Comparison of ENCODE assay signal across 9 cellular contexts in genomic region chr20:41329435-41330342, GRCh38. TPM values are rescaled to one million over a fixed set of nuclear protein-coding genes. Genes with fewer than 3 reads are reported as not detected.
DNase-seq lines count a peak whose midpoint lies in the region; ATAC-seq, FAIRE-seq and TF ChIP-seq lines count a peak whose summit lies in the region.
"Had no signal": no experiment of that assay in that cellular context is flagged by ENCODE, and none has a peak within 500 bp of the region (broad histone marks: within the 10 kb centered on the region; RNA-seq: fewer than 3 reads in every experiment).

No MANE protein-coding gene starts in this region.

- TF ChIP-seq CTCF in keratinocyte (optimal IDR thresholded peaks at IDR 0.05 in 1 of 3, IDR thresholded peaks at IDR 0.05 in 1 of 3, conservative IDR thresholded peaks at IDR 0.05 in 1 of 3; ENCODE audit: extremely low read depth in 1 of 3, insufficient read depth in 2 of 3, low read length in 3 of 3), result no peak

- H4K20me1 ChIP-seq in keratinocyte (ENCODE audit: control insufficient read depth, extremely low read depth, insufficient read depth, low read length), result no peaks in the 10 kb centered on the region

- H3K79me2 ChIP-seq in keratinocyte (ENCODE audit: control insufficient read depth, insufficient read depth, low read length), result no peaks in the 10 kb centered on the region

- ATAC-seq in HG02973 (IDR thresholded peaks at IDR 0.05; ENCODE audit: unreplicated experiment), result peak; percentile 65

- no peaks in the 10 kb centered on the region for H3K9me1 ChIP-seq in keratinocyte (ENCODE audit: control insufficient read depth, extremely low read depth, insufficient read depth, low read length)

- H3K36me3 ChIP-seq in keratinocyte (ENCODE audit: control insufficient read depth in 2 of 2, extremely low read depth in 1 of 2, insufficient read depth in 2 of 2, low read length in 2 of 2), result no peaks in the 10 kb centered on the region

- peak overlapping the region; percentile 7 for H3K9ac ChIP-seq in keratinocyte (ENCODE audit: control insufficient read depth, extremely low read depth, insufficient read depth, low read length)

- H3K4me1 ChIP-seq in keratinocyte (ENCODE audit: control insufficient read depth, extremely low read depth, insufficient read depth, low read length), result peaks cover 18% of the 10 kb centered on the region

- peak overlapping the region; percentile 39 for H3K4me2 ChIP-seq in keratinocyte (ENCODE audit: control insufficient read depth, extremely low read depth, insufficient read depth, low read depth, low read length)

- H3K27ac ChIP-seq in angular gyrus (ENCODE audit: low read depth, low read length) (peak overlapping the region; percentile 48), keratinocyte (ENCODE audit: control insufficient read depth, insufficient read depth, low read length) (peak overlapping the region; percentile 47)
- H3K27ac ChIP-seq: SK-N-MC had no signal

- DNase-seq in GDM1 (lab: John Stamatoyannopoulos, UW), result peak; percentile 79
- peak; percentile 17 for DNase-seq in T follicular helper cell (ENCODE audit: low read depth)
- peak; percentile 89 for DNase-seq in keratinocyte (ENCODE audit: low read depth, low spot score)
- peak in 3 of 4 experiments; percentile 37 to 43 (median 41) for DNase-seq in stimulated activated CD4-positive, alpha-beta T cell treated with anti-CD3 and anti-CD28 coated beads, Interleukin-1b, Interleukin-23, amount 100 ng/mL, for 24 hours (ENCODE audit: low read depth in 4 of 4, low spot score in 1 of 4)
- DNase-seq in NCI-H446 (lab: John Stamatoyannopoulos, UW), result no peak
- no peak for DNase-seq in NCI-H1436 (lab: John Stamatoyannopoulos, UW)

- no peaks in the 10 kb centered on the region for H3K9me3 ChIP-seq in keratinocyte (ENCODE audit: control insufficient read depth, low read depth, low read length)

- no peak overlapping the region for H3K4me3 ChIP-seq in keratinocyte (ENCODE audit: control insufficient read depth in 2 of 3, extremely low read depth in 1 of 3, insufficient read depth in 2 of 3, low read depth in 1 of 3, low read length in 3 of 3)
- H3K4me3 ChIP-seq: SK-N-MC had no signal

- FAIRE-seq in keratinocyte (lab: Jason Lieb, UNC), result peak; percentile 93

- peak overlapping the region; percentile 61 for H2AFZ ChIP-seq in keratinocyte (ENCODE audit: control insufficient read depth, low read length)

- no peaks in the 10 kb centered on the region for H3K27me3 ChIP-seq in keratinocyte (ENCODE audit: control insufficient read depth, extremely low read depth, insufficient read depth, low read length)

- dilution Hi-C loops in keratinocyte (cut with MboI; ENCODE audit: extremely low pct_ligation_motif_present, low sequenced_read_pairs), result no loop called here

RNA-seq across cellular contexts. Expression of gene LPIN3, which starts 10.9 kb away (rescaled TPM):
- polyA plus RNA-seq in keratinocyte, result 15.6 to 32.4 TPM (median 18.1 TPM) in 3 replicates
- 6.8 TPM for polyA plus RNA-seq in keratinocyte (2011; ENCODE audit: low read depth)
- 5.0 and 6.8 TPM in 2 replicates for polyA plus RNA-seq in keratinocyte (2011; cell fraction: cytosol; rRNA removed)
- polyA plus RNA-seq in keratinocyte (2011; cell fraction: nucleus; rRNA removed), result 99.7 and 132 TPM in 2 replicates
- 12.8 and 16.4 TPM in 2 replicates for polyA plus RNA-seq in keratinocyte (2012; ENCODE audit: low replicate concordance)
- 24.5 to 32.6 TPM (median 26.3 TPM) in 3 replicates for polyA minus RNA-seq in keratinocyte
- 6.7 TPM for polyA minus RNA-seq in keratinocyte (2011; cell fraction: cytosol; rRNA and poly(A)+ RNA removed)
- polyA minus RNA-seq in keratinocyte (2011; cell fraction: nucleus; rRNA and poly(A)+ RNA removed), result 30.2 and 32.1 TPM in 2 replicates

RNA-seq across cellular contexts. Expression of gene ZHX3, which starts 12.2 kb away (rescaled TPM):
- 12.6 to 19.6 TPM (median 16.5 TPM) in 3 replicates for polyA plus RNA-seq in keratinocyte
- 7.5 TPM for polyA plus RNA-seq in keratinocyte (2011; ENCODE audit: low read depth)
- polyA plus RNA-seq in keratinocyte (2011; cell fraction: cytosol; rRNA removed), result 17.2 and 21.0 TPM in 2 replicates
- 30.8 and 35.5 TPM in 2 replicates for polyA plus RNA-seq in keratinocyte (2011; cell fraction: nucleus; rRNA removed)
- 6.7 and 16.3 TPM in 2 replicates for polyA plus RNA-seq in keratinocyte (2012; ENCODE audit: low replicate concordance)
- polyA minus RNA-seq in keratinocyte, result 33.7 to 81.9 TPM (median 44.3 TPM) in 3 replicates
- polyA minus RNA-seq in keratinocyte (2011; cell fraction: cytosol; rRNA and poly(A)+ RNA removed), result 21.5 TPM
- polyA minus RNA-seq in keratinocyte (2011; cell fraction: nucleus; rRNA and poly(A)+ RNA removed), result 14.6 and 35.0 TPM in 2 replicates

RNA-seq across cellular contexts. Expression of gene EMILIN3, which starts 36.9 kb away (rescaled TPM):
- polyA plus RNA-seq in keratinocyte, result not detected in 3 replicates
- polyA plus RNA-seq in keratinocyte (2011; ENCODE audit: low read depth), result not detected
- polyA plus RNA-seq in keratinocyte (2011; cell fraction: cytosol; rRNA removed), result not detected in 2 replicates
- polyA plus RNA-seq in keratinocyte (2011; cell fraction: nucleus; rRNA removed), result not detected in 2 replicates
- 0.07 TPM in 1 of 2 replicates, not detected in the other for polyA plus RNA-seq in keratinocyte (2012; ENCODE audit: low replicate concordance)
- not detected in 3 replicates for polyA minus RNA-seq in keratinocyte
- polyA minus RNA-seq in keratinocyte (2011; cell fraction: cytosol; rRNA and poly(A)+ RNA removed), result not detected
- not detected in 2 replicates for polyA minus RNA-seq in keratinocyte (2011; cell fraction: nucleus; rRNA and poly(A)+ RNA removed)

Comparison
In these comparisons a context has a peak if more than half of its experiments do, and no peak if none do; other contexts are left out.
1. DNase-seq: peak in GDM1 (single experiment), T follicular helper cell (single experiment), keratinocyte (single experiment) and stimulated activated CD4-positive, alpha-beta T cell treated with anti-CD3 and anti-CD28 coated beads, Interleukin-1b, Interleukin-23, amount 100 ng/mL, for 24 hours (3 of 4); none in NCI-H446 (0 of 2) and NCI-H1436 (single experiment).